In genomic region chr22:39898997-39899396, GRCh38 we compare ENCODE assay signal across 12 cellular contexts. TPM values are rescaled to one million over a fixed set of nuclear protein-coding genes. Genes with fewer than 3 reads are reported as not detected.
DNase-seq lines count a peak whose midpoint lies in the region; ATAC-seq and TF ChIP-seq lines count a peak whose summit lies in the region.
"Had no signal": no experiment of that assay in that cellular context is flagged by ENCODE, and none has a peak within 500 bp of the region (broad histone marks: within the 10 kb centered on the region; RNA-seq: fewer than 3 reads in every experiment).

No MANE protein-coding gene starts in this region.

- H3K4me3 ChIP-seq in GM12865 (ENCODE audit: low read depth, low read length) (no peak overlapping the region; the same call in 1 of the 2 replicates), left ventricle myocardium inferior (no peak overlapping the region), WERI-Rb-1 (ENCODE audit: low read depth, low read length) (no peak overlapping the region)

- intact Hi-C loops in left ventricle myocardium inferior (cut with micrococcal nuclease): no loop called here

- peak overlapping the region; percentile 30 for H3K27ac ChIP-seq in left ventricle myocardium inferior (replicated peaks)
- H3K27ac ChIP-seq in WERI-Rb-1: no peak overlapping the region

- H3K36me3 ChIP-seq in left ventricle myocardium inferior: no peaks in the 10 kb centered on the region
- H3K36me3 ChIP-seq in WERI-Rb-1: no peaks in the 10 kb centered on the region

- peaks cover 35% of the 10 kb centered on the region for H3K27me3 ChIP-seq in left ventricle myocardium inferior (ENCODE audit: low read depth)
- no peaks in the 10 kb centered on the region for H3K27me3 ChIP-seq in WERI-Rb-1 (ENCODE audit: insufficient read depth, low read depth, severe bottlenecking)

- H3K9me3 ChIP-seq in left ventricle myocardium inferior (replicated peaks): no peaks in the 10 kb centered on the region
- H3K9me3 ChIP-seq in WERI-Rb-1 (ENCODE audit: severe bottlenecking): no peaks in the 10 kb centered on the region

- TF ChIP-seq CTCF in GM12865 (IDR thresholded peaks at IDR 0.05; ENCODE audit: insufficient read depth, low read depth, low read length, missing control alignments) (no peak), left ventricle myocardium inferior (IDR thresholded peaks at IDR 0.05; ENCODE audit: borderline replicate concordance) (no peak), WERI-Rb-1 (IDR thresholded peaks at IDR 0.05; ENCODE audit: low read depth, low read length) (no peak)

- DNase-seq in GM12865 (ENCODE audit: low read depth) (peak; percentile 89), Kasumi-1 (lab: John Stamatoyannopoulos, UW) (peak; percentile 69), left ventricle myocardium inferior (no peak), kidney glomerular epithelial cell (lab: John Stamatoyannopoulos, UW) (no peak), NCI-H345 treated with DMSO at 0.1 percent for 48 hours (lab: John Stamatoyannopoulos, UW; ENCODE audit: unreplicated experiment) (no peak), WERI-Rb-1 (no peak)
- DNase-seq in stimulated activated CD4-positive, alpha-beta T cell treated with anti-CD3 and anti-CD28 coated beads, Interleukin-4, amount 100 ng/mL, for 4 hours: no peak
- DNase-seq: activated CD4-positive, alpha-beta T cell treated with anti-CD3 and anti-CD28 coated beads, Interleukin-2, amount 50 U/mL, for 4 hours; endodermal cell; mammary epithelial cell; NCI-H2029 treated with DMSO at 0.1 percent for 48 hours had no signal

- ATAC-seq in GM21367 (IDR thresholded peaks at IDR 0.05; ENCODE audit: unreplicated experiment): peak; percentile 48

- peaks cover 12% of the 10 kb centered on the region for H3K4me1 ChIP-seq in left ventricle myocardium inferior

RNA-seq across cellular contexts. Expression of gene GRAP2, which starts 1.9 kb away (rescaled TPM):
- total RNA-seq in left ventricle myocardium inferior: 1.6 TPM

RNA-seq across cellular contexts. Expression of gene ENTHD1, which starts 5.4 kb away (rescaled TPM):
- not detected for total RNA-seq in left ventricle myocardium inferior
- total RNA-seq: endodermal cell, mammary epithelial cell had no signal

Comparison
In these comparisons a context has a peak if more than half of its experiments do, and no peak if none do; other contexts are left out.
1. DNase-seq: peak in GM12865 (single experiment) and Kasumi-1 (2 of 2); none in left ventricle myocardium inferior (single experiment), stimulated activated CD4-positive, alpha-beta T cell treated with anti-CD3 and anti-CD28 coated beads, Interleukin-4, amount 100 ng/mL, for 4 hours (0 of 2), kidney glomerular epithelial cell (single experiment), NCI-H345 treated with DMSO at 0.1 percent for 48 hours (single experiment) and WERI-Rb-1 (single experiment).